Comparison of ENCODE assay signal across 1 cellular context in genomic region chr11:34050536-34050935, GRCh38.
TF ChIP-seq lines count a peak whose summit lies in the region.

No MANE protein-coding gene starts in this region.

TF ChIP-seq in H1, 55 proteins besides CTCF, POLR2A, EP300 and RAD21:
- no peak for TF ChIP-seq YY1 (IDR thresholded peaks at IDR 0.05; ENCODE audit: low read depth, low read length)
- no peak for TF ChIP-seq ATF3 (IDR thresholded peaks at IDR 0.05; ENCODE audit: insufficient read depth, low read depth, low read length)
- TF ChIP-seq SIX5 (IDR thresholded peaks at IDR 0.05; ENCODE audit: low read depth, low read length) = no peak
- TF ChIP-seq HDAC6 (IDR thresholded peaks at IDR 0.05; ENCODE audit: low read depth, low read length) = no peak
- no peak for TF ChIP-seq TCF12 (IDR thresholded peaks at IDR 0.05; ENCODE audit: low read depth, low read length)
- TF ChIP-seq SP2 (IDR thresholded peaks at IDR 0.05; ENCODE audit: low read length) = no peak
- no peak for TF ChIP-seq RFX5 (IDR thresholded peaks at IDR 0.05; ENCODE audit: borderline replicate concordance, low read depth, low read length)
- TF ChIP-seq NANOG (IDR thresholded peaks at IDR 0.05; ENCODE audit: insufficient read depth, low read depth, low read length, poor library complexity, severe bottlenecking) = no peak
- no peak for TF ChIP-seq MAFK (IDR thresholded peaks at IDR 0.05; ENCODE audit: low read depth, low read length)
- no peak for TF ChIP-seq E2F6 (IDR thresholded peaks at IDR 0.05)
- TF ChIP-seq JUN (IDR thresholded peaks at IDR 0.05; ENCODE audit: low read depth, low read length) = no peak
- no peak for TF ChIP-seq CTBP2 (IDR thresholded peaks at IDR 0.05; ENCODE audit: borderline replicate concordance, insufficient read depth, insufficient read length, low read length)
- TF ChIP-seq TAF7 (optimal IDR thresholded peaks at IDR 0.05; ENCODE audit: borderline replicate concordance, low read depth, low read length) = no peak
- no peak for TF ChIP-seq POLR2AphosphoS5 (IDR thresholded peaks at IDR 0.05; ENCODE audit: low read depth, low read length)
- TF ChIP-seq RXRA (IDR thresholded peaks at IDR 0.05; ENCODE audit: insufficient read depth, low read depth, low read length) = no peak
- TF ChIP-seq CEBPB (IDR thresholded peaks at IDR 0.05; ENCODE audit: low read depth, low read length) = no peak
- TF ChIP-seq ASH2L (IDR thresholded peaks at IDR 0.05; ENCODE audit: low read length) = no peak
- no peak for TF ChIP-seq PHF8 (conservative IDR thresholded peaks at IDR 0.05; ENCODE audit: low read depth, low read length)
- no peak for TF ChIP-seq MAX (IDR thresholded peaks at IDR 0.05)
- no peak for TF ChIP-seq TEAD4 (IDR thresholded peaks at IDR 0.05; ENCODE audit: low read depth, low read length)
TF ChIP-seq in H1: peak in this region for 0.
